In the genomic region with DNA sequence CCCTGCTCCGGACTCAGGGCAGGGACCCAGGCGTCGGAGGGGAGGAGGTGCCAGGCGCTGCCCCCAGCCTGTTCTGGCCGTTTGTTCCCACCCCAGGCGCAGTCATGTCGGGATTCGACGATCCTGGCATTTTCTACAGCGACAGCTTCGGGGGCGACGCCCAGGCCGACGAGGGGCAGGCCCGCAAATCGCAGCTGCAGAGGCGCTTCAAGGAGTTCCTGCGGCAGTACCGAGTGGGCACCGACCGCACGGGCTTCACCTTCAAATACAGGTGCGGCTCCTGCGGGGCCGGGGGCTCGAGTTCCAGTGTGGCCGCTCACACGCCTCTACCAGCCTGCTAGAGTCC, we compare ENCODE assay signal across 8 cellular contexts. TPM values are rescaled to one million over a fixed set of nuclear protein-coding genes. Genes with fewer than 3 reads are reported as not detected.
DNase-seq lines count a peak whose midpoint lies in the region; ATAC-seq and TF ChIP-seq lines count a peak whose summit lies in the region.

No MANE protein-coding gene starts in this region.

- peak overlapping the region; percentile 89 for H3K4me3 ChIP-seq in AG04449 (ENCODE audit: low read depth, low read length)
- H3K4me3 ChIP-seq in mononuclear cell (ENCODE audit: low read length): peak overlapping the region; percentile 94
- H3K4me3 ChIP-seq in upper lobe of left lung: peak overlapping the region; percentile 61 to 99 (median 89)

- TF ChIP-seq POLR2A in upper lobe of left lung (IDR thresholded peaks at IDR 0.05): no peak

- H3K4me1 Mint-ChIP-seq in central memory CD8-positive, alpha-beta T cell: peaks cover 25% of the 10 kb centered on the region

- DNase-seq in AG04449 (ENCODE audit: low read depth, low spot score) (no peak), NCI-H69 (lab: John Stamatoyannopoulos, UW) (peak; percentile 61), upper lobe of left lung (peak in 1 of 2 donors; percentile 81), C1 segment of cervical spinal cord (lab: John Stamatoyannopoulos, UW) (no peak)
- DNase-seq in central memory CD8-positive, alpha-beta T cell (ENCODE audit: low spot score in 2 of 2): no peak

- H3K4me3 Mint-ChIP-seq in central memory CD8-positive, alpha-beta T cell: peak overlapping the region; percentile 100

- H3K27ac ChIP-seq in upper lobe of left lung: peak overlapping the region; percentile 36 to 76 (median 54)

- ATAC-seq in GM19438 (IDR thresholded peaks at IDR 0.05; ENCODE audit: low read depth, unreplicated experiment) (peak; percentile 7), upper lobe of left lung (ENCODE audit: low FRiP score in 2 of 2) (peak in 1 of 2 donors; percentile 10), GM21381 (IDR thresholded peaks at IDR 0.05; ENCODE audit: unreplicated experiment) (no peak)
- no peak for ATAC-seq in central memory CD8-positive, alpha-beta T cell (replicated peaks; ENCODE audit: extremely low read depth, poor library complexity, severe bottlenecking)

- no peaks in the 10 kb centered on the region for H3K27me3 Mint-ChIP-seq in central memory CD8-positive, alpha-beta T cell

- H3K9me3 ChIP-seq in mononuclear cell (ENCODE audit: low read depth, low read length): no peaks in the 10 kb centered on the region
- no peaks in the 10 kb centered on the region for H3K9me3 ChIP-seq in upper lobe of left lung

- WGBS in upper lobe of left lung, 2 donors: 0 to 1% methylated on average over 14 to 29 of the region's 29 CpGs

- POLR2A ChIA-PET in AG04449 (lab: Yijun Ruan, JAX): no interaction called here

- H3K27ac Mint-ChIP-seq in central memory CD8-positive, alpha-beta T cell (ENCODE audit: low read depth): peak overlapping the region; percentile 97

- no peaks in the 10 kb centered on the region for H3K27me3 ChIP-seq in mononuclear cell (ENCODE audit: insufficient read depth, low read length)
- no peaks in the 10 kb centered on the region for H3K27me3 ChIP-seq in upper lobe of left lung

- no peaks in the 10 kb centered on the region for H3K9me3 Mint-ChIP-seq in central memory CD8-positive, alpha-beta T cell

- H3K36me3 Mint-ChIP-seq in central memory CD8-positive, alpha-beta T cell (ENCODE audit: insufficient read depth): peaks cover 34% of the 10 kb centered on the region

- peaks cover 0 to 28% (median 10%) of the 10 kb centered on the region in 4 donors for H3K36me3 ChIP-seq in upper lobe of left lung

- CTCF ChIA-PET in AG04449 (lab: Yijun Ruan, JAX): no interaction called here

- H3K4me1 ChIP-seq in mononuclear cell (ENCODE audit: insufficient read depth, low read length) (peaks cover 59% of the 10 kb centered on the region), upper lobe of left lung (peaks cover 10 to 21% (median 13%) of the 10 kb centered on the region in 4 donors)

- TF ChIP-seq CTCF in AG04449 (IDR thresholded peaks at IDR 0.05; ENCODE audit: insufficient read depth, low read length, missing control alignments): no peak
- TF ChIP-seq CTCF in upper lobe of left lung (IDR thresholded peaks at IDR 0.05): no peak

- no peak for TF ChIP-seq EP300 in upper lobe of left lung (IDR thresholded peaks at IDR 0.05)

RNA-seq across cellular contexts. Expression of gene MCM5, which starts 0.4 kb away (rescaled TPM):
- total RNA-seq in mononuclear cell (21.3 TPM), upper lobe of left lung (10 to 100 TPM in 5 of 6 donors, 1 to 10 TPM in 1; 9.8 to 34.4 (median 20.2) TPM)

RNA-seq across cellular contexts. Expression of gene HMOX1, which starts 19.4 kb away (rescaled TPM):
- total RNA-seq in mononuclear cell (46.6 TPM), upper lobe of left lung (100 to 1,000 TPM in 1 of 6 donors, 10 to 100 TPM in 5; 22.0 to 306 (median 77.9) TPM)
